ENCODE assay signal across 8 cellular contexts in genomic region chr7:129376076-129376777, GRCh38. TPM values are rescaled to one million over a fixed set of nuclear protein-coding genes. Genes with fewer than 3 reads are reported as not detected.
DNase-seq lines count a peak whose midpoint lies in the region; ATAC-seq and TF ChIP-seq lines count a peak whose summit lies in the region.

No MANE protein-coding gene starts in this region.

- no peak overlapping the region for H3K4me3 Mint-ChIP-seq in central memory CD8-positive, alpha-beta T cell

- WGBS in suprapubic skin = 68% methylated on average over 6 of the region's 6 CpGs

- no peak overlapping the region for H3K27ac Mint-ChIP-seq in central memory CD8-positive, alpha-beta T cell (ENCODE audit: low read depth)

- no peaks in the 10 kb centered on the region for H3K27me3 Mint-ChIP-seq in central memory CD8-positive, alpha-beta T cell

- TF ChIP-seq POLR2A in suprapubic skin (IDR thresholded peaks at IDR 0.05) = no peak

- TF ChIP-seq EP300 in suprapubic skin (IDR thresholded peaks at IDR 0.05) = no peak

- no peaks in the 10 kb centered on the region for H3K9me3 ChIP-seq in suprapubic skin

- peaks cover 17% of the 10 kb centered on the region for H3K4me1 Mint-ChIP-seq in central memory CD8-positive, alpha-beta T cell

- H3K27ac ChIP-seq in suprapubic skin = peak overlapping the region; percentile 26

- H3K4me3 ChIP-seq in LNCaP clone FGC (ENCODE audit: low read depth, low read length) (no peak overlapping the region), suprapubic skin (no peak overlapping the region)

- ATAC-seq in central memory CD8-positive, alpha-beta T cell (replicated peaks; ENCODE audit: extremely low read depth, poor library complexity, severe bottlenecking) = peak; percentile 64
- no peak for ATAC-seq in GM21619 (IDR thresholded peaks at IDR 0.05; ENCODE audit: unreplicated experiment)

- no peaks in the 10 kb centered on the region for H3K27me3 ChIP-seq in suprapubic skin

- H3K4me1 ChIP-seq in suprapubic skin = peaks cover 14% of the 10 kb centered on the region

- TF ChIP-seq CTCF in LNCaP clone FGC (IDR thresholded peaks at IDR 0.05; ENCODE audit: control insufficient read depth, extremely low read depth, insufficient read depth) (peak; percentile 81), suprapubic skin (IDR thresholded peaks at IDR 0.05) (peak; percentile 30 to 53)

- DNase-seq in activated CD8-positive, alpha-beta memory T cell treated with anti-CD3 and anti-CD28 coated beads for 1 hour (ENCODE audit: extremely low read depth in 1 of 2, low read depth in 1 of 2) = peak; percentile 4 to 6
- no peak for DNase-seq in activated CD8-positive, alpha-beta memory T cell treated with anti-CD3 and anti-CD28 coated beads for 24 hours
- DNase-seq in LNCaP clone FGC (ENCODE audit: low read depth) (no peak), T-helper 9 cell (peak; percentile 9), midbrain (lab: John Stamatoyannopoulos, UW) (peak; percentile 6), suprapubic skin (ENCODE audit: low spot score in 2 of 2) (no peak)
- DNase-seq in central memory CD8-positive, alpha-beta T cell (ENCODE audit: low spot score in 2 of 2) = no peak

- peaks cover 3% of the 10 kb centered on the region for H3K36me3 Mint-ChIP-seq in central memory CD8-positive, alpha-beta T cell (ENCODE audit: insufficient read depth)

- H3K36me3 ChIP-seq in suprapubic skin = peaks cover 9% of the 10 kb centered on the region

- H3K9me3 Mint-ChIP-seq in central memory CD8-positive, alpha-beta T cell = no peaks in the 10 kb centered on the region

RNA-seq across cellular contexts. Expression of gene STRIP2, which starts 58.0 kb away (rescaled TPM):
- 1 to 10 TPM in 2 of 4 donors, under 1 TPM in 2; 0.23 to 1.6 (median 0.69) TPM for total RNA-seq in suprapubic skin

Comparison
In these comparisons a context has a peak if more than half of its experiments do, and no peak if none do; other contexts are left out.
1. DNase-seq: peak in activated CD8-positive, alpha-beta memory T cell treated with anti-CD3 and anti-CD28 coated beads for 1 hour (2 of 2), T-helper 9 cell (single experiment) and midbrain (single experiment); none in activated CD8-positive, alpha-beta memory T cell treated with anti-CD3 and anti-CD28 coated beads for 24 hours (single experiment), LNCaP clone FGC (single experiment), central memory CD8-positive, alpha-beta T cell (0 of 2) and suprapubic skin (0 of 2).